In the genomic region with DNA sequence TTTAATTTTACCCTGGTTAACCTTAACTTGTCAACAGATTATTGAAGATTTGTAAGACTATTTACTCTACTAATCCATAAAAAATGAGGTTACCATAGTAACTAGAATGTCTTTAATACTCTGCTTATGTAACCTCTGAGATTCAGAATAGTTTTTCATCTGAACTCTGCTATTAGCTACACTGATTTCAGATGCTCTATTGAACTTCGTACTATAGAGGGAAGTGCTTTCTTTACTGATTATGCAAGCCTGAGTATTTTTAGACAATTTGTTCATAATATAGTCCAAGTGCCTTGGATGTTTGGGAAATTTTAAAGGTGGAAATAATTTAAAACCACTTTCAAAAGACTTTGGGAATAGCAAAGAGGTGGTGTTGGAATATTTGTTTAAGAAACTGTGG, we compare ENCODE assay signal across 35 cellular contexts.
"Had no signal": no experiment of that assay in that cellular context is flagged by ENCODE, and none has a peak within 500 bp of the region (broad histone marks: within the 10 kb centered on the region; RNA-seq: fewer than 3 reads in every experiment).

No MANE protein-coding gene starts in this region.

- DNase-seq: activated CD4-positive, alpha-beta memory T cell treated with anti-CD3 and anti-CD28 coated beads, Interleukin-2, amount 10 ng/mL, durations not matched to agents 7 days and 5 days; activated CD4-positive, alpha-beta T cell treated with anti-CD3 and anti-CD28 coated beads for 1 hour; activated CD4-positive, alpha-beta T cell treated with anti-CD3 and anti-CD28 coated beads for 48 hours; activated CD4-positive, CD25-positive, alpha-beta regulatory T cell; activated CD8-positive, alpha-beta memory T cell treated with anti-CD3 and anti-CD28 coated beads for 24 hours; activated CD8-positive, alpha-beta memory T cell treated with anti-CD3 and anti-CD28 coated beads, Interleukin-2, amount 10 ng/mL, durations not matched to agents 7 days and 5 days; activated CD8-positive, alpha-beta memory T cell treated with anti-CD3 and anti-CD28 coated beads, Interleukin-2, amount 50 U/mL, for 48 hours; activated effector memory CD4-positive, alpha-beta T cell treated with anti-CD3 and anti-CD28 coated beads, Interleukin-2, amount 50 U/mL, for 16 hours; activated naive CD4-positive, alpha-beta T cell; activated naive CD4-positive, alpha-beta T cell treated with anti-CD3 and anti-CD28 coated beads, Interleukin-2, amount 50 U/mL, for 16 hours; activated naive CD8-positive, alpha-beta T cell treated with anti-CD3 and anti-CD28 coated beads for 36 hours; activated T-cell treated with anti-CD3 and anti-CD28 coated beads, Interleukin-2, amount 50 U/mL, for 48 hours; amniotic stem cell; aorta; brain microvascular endothelial cell; central memory CD4-positive, alpha-beta T cell; Kasumi-1; KG1; MG63; NCI-H1092 treated with DMSO at 0.1 percent for 48 hours; NCI-H1417; NCI-H146; NCI-H187; NCI-H2029 treated with DMSO at 0.1 percent for 48 hours; NCI-H2107; NCI-H2171; NCI-H510A; NCI-H526; NCI-H748 treated with DMSO at 0.1 percent for 48 hours; NK-92 treated with Interleukin-12 subunit alpha and Interleukin-12 subunit beta, amount 100 ng/mL, for 24 hours; OCI-M1; Right ventricle myocardium superior; SK-N-SH; T-helper 17 cell; WERI-Rb-1 had no signal

- ATAC-seq: activated CD8-positive, alpha-beta memory T cell treated with anti-CD3 and anti-CD28 coated beads, Interleukin-2, amount 10 ng/mL, durations not matched to agents 7 days and 5 days; T-helper 17 cell had no signal
